8 cellular contexts compared by ENCODE assay signal in the genomic region with DNA sequence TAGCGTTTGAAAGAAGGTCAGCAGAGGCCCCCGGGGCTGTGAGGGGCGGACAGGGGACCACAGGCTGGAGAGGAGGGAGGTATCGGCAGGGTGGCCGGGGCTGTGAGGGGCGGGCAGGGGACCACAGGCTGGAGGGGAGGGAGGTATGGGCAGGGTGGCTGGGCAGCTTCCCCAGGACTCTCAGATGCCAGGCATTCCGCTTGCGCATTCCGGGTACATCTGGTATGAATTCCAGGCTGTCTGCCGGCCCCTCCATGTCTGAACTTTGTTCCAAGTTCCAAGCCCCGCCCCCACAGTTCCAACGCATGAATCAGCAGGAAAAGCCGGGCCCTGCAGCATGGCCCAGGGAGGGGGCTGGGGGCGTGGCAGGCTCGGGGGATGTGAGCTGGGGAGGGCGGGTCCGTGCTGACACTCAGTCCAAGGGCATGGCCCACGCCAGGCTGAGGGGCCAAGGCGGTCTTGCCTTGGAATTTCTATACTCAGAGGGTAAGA. TPM values are rescaled to one million over a fixed set of nuclear protein-coding genes. Genes with fewer than 3 reads are reported as not detected.
DNase-seq lines count a peak whose midpoint lies in the region; ATAC-seq and TF ChIP-seq lines count a peak whose summit lies in the region.

No MANE protein-coding gene starts in this region.

- no peaks in the 10 kb centered on the region for H3K9me3 ChIP-seq in smooth muscle cell (replicated peaks; ENCODE audit: low read depth)

- peak; percentile 13 for ATAC-seq in GM23338
- ATAC-seq in left colon: peak; percentile 41
- no peak for ATAC-seq in GM19328 (IDR thresholded peaks at IDR 0.05; ENCODE audit: unreplicated experiment)
- ATAC-seq in HG03175 (IDR thresholded peaks at IDR 0.05; ENCODE audit: unreplicated experiment): no peak

- H3K9ac ChIP-seq in smooth muscle cell (ENCODE audit: low read depth): peak overlapping the region; percentile 100

- DNase-seq in GM23338 (ENCODE audit: low spot score): peak; percentile 99
- peak; percentile 35 for DNase-seq in SHP77 treated with DMSO at 0.1 percent for 48 hours (lab: John Stamatoyannopoulos, UW)
- DNase-seq in left colon: peak; percentile 99
- DNase-seq in smooth muscle cell (lab: John Stamatoyannopoulos, UW; ENCODE audit: unreplicated experiment): peak; percentile 91

- peak overlapping the region; percentile 84 for H3K27ac Mint-ChIP-seq in GM23338
- H3K27ac Mint-ChIP-seq in dendritic cell treated with granulocyte-macrophage colony-stimulating factor and Interleukin-4, amounts not matched to agents 40 ng/mL and 50 ng/mL, for 4 days: peak overlapping the region; percentile 99

- H3K9me2 ChIP-seq in GM23338 (ENCODE audit: insufficient read depth): no peaks in the 10 kb centered on the region

- peaks cover 14% of the 10 kb centered on the region; the same call in 2 of the 3 replicates for H3K36me3 Mint-ChIP-seq in GM23338 (ENCODE audit: low read depth)
- H3K36me3 Mint-ChIP-seq in dendritic cell treated with granulocyte-macrophage colony-stimulating factor and Interleukin-4, amounts not matched to agents 40 ng/mL and 50 ng/mL, for 4 days (ENCODE audit: low read depth): peaks cover 73% of the 10 kb centered on the region

- peak overlapping the region; percentile 94 for H3K4me3 Mint-ChIP-seq in GM23338
- H3K4me3 Mint-ChIP-seq in dendritic cell treated with granulocyte-macrophage colony-stimulating factor and Interleukin-4, amounts not matched to agents 40 ng/mL and 50 ng/mL, for 4 days: peak overlapping the region; percentile 99

- peaks cover 3% of the 10 kb centered on the region; the same call in 1 of the 2 replicates for H3F3A ChIP-seq in GM23338 (replicated peaks; ENCODE audit: low read depth)
- peaks cover 40% of the 10 kb centered on the region for H3F3A ChIP-seq in smooth muscle cell (ENCODE audit: low read depth)

- H2AFZ ChIP-seq in ACC112 (ENCODE audit: low read length, unreplicated experiment) (no peak overlapping the region), GM23338 (0 out of 2 replicates have a peak overlapping the region, but pooled peaks have one; percentile 34), smooth muscle cell (ENCODE audit: low read depth) (no peak overlapping the region)

- H3K79me2 ChIP-seq in ACC112 (ENCODE audit: control insufficient read depth, insufficient read depth, low read length, unreplicated experiment) (peaks cover 41% of the 10 kb centered on the region), GM23338 (replicated peaks; ENCODE audit: insufficient read depth) (no peaks in the 10 kb centered on the region), smooth muscle cell (ENCODE audit: low read depth) (peaks cover 52% of the 10 kb centered on the region)

- H3K27me3 ChIP-seq in ACC112 (ENCODE audit: insufficient read depth, low read length): no peaks in the 10 kb centered on the region
- H3K27me3 ChIP-seq in GM23338 (ENCODE audit: insufficient read depth): no peaks in the 10 kb centered on the region
- H3K27me3 ChIP-seq in smooth muscle cell (ENCODE audit: low read depth): no peaks in the 10 kb centered on the region

- 2% methylated on average over 10 of the region's 19 CpGs for WGBS in smooth muscle cell (ENCODE audit: low lambda C conversion rate)

- TF ChIP-seq CTCF in GM23338 (conservative IDR thresholded peaks at IDR 0.05; ENCODE audit: low read depth in 2 of 2) (no peak), smooth muscle cell (IDR thresholded peaks at IDR 0.05; ENCODE audit: borderline replicate concordance, insufficient read depth, poor library complexity, severe bottlenecking) (no peak)

- H3K4me3 ChIP-seq in ACC112 (ENCODE audit: low read depth, low read length) (peak overlapping the region; percentile 95), GM23338 (peak overlapping the region; percentile 83), smooth muscle cell (peak overlapping the region; percentile 97)

- no peaks in the 10 kb centered on the region for H4K20me1 ChIP-seq in GM23338 (replicated peaks; ENCODE audit: insufficient read depth)
- H4K20me1 ChIP-seq in smooth muscle cell (ENCODE audit: low read depth): peaks cover 57% of the 10 kb centered on the region

- intact Hi-C loops in dendritic cell treated with granulocyte-macrophage colony-stimulating factor and Interleukin-4, amounts not matched to agents 40 ng/mL and 50 ng/mL, for 4 days (cut with micrococcal nuclease): loop anchor here (5.0 kb wide), 1 partner anchor 47 kb away; no protein-coding TSS in a partner anchor
- intact Hi-C loops in left colon (cut with DNase I, micrococcal nuclease): no loop called here

- no peaks in the 10 kb centered on the region for H3K9me3 Mint-ChIP-seq in GM23338
- H3K9me3 Mint-ChIP-seq in dendritic cell treated with granulocyte-macrophage colony-stimulating factor and Interleukin-4, amounts not matched to agents 40 ng/mL and 50 ng/mL, for 4 days: no peaks in the 10 kb centered on the region

- peaks cover 37% of the 10 kb centered on the region for H3K4me1 Mint-ChIP-seq in GM23338
- peaks cover 64% of the 10 kb centered on the region for H3K4me1 Mint-ChIP-seq in dendritic cell treated with granulocyte-macrophage colony-stimulating factor and Interleukin-4, amounts not matched to agents 40 ng/mL and 50 ng/mL, for 4 days (ENCODE audit: low read depth)

- H3K27ac ChIP-seq in ACC112 (ENCODE audit: low read depth, low read length) (peak overlapping the region; percentile 97), GM23338 (ENCODE audit: low read depth) (peak overlapping the region; percentile 92), smooth muscle cell (ENCODE audit: low read depth) (peak overlapping the region; percentile 99)

- peaks cover 29% of the 10 kb centered on the region for H3K36me3 ChIP-seq in ACC112 (ENCODE audit: insufficient read depth, low read length)
- no peaks in the 10 kb centered on the region for H3K36me3 ChIP-seq in GM23338 (ENCODE audit: insufficient read depth)
- no peaks in the 10 kb centered on the region for H3K36me3 ChIP-seq in smooth muscle cell (ENCODE audit: low read depth)

- H3K4me1 ChIP-seq in ACC112 (ENCODE audit: control insufficient read depth, insufficient read depth, low read length, unreplicated experiment) (peaks cover 48% of the 10 kb centered on the region), GM23338 (ENCODE audit: insufficient read depth) (peaks cover 19% of the 10 kb centered on the region), smooth muscle cell (ENCODE audit: low read depth) (peaks cover 32% of the 10 kb centered on the region)

- H3K4me2 ChIP-seq in GM23338 (peak overlapping the region; percentile 99), smooth muscle cell (peak overlapping the region; percentile 99)

- peaks cover 34% of the 10 kb centered on the region for H3K27me3 Mint-ChIP-seq in GM23338 (ENCODE audit: insufficient read depth, low read depth, poor library complexity)
- no peaks in the 10 kb centered on the region for H3K27me3 Mint-ChIP-seq in dendritic cell treated with granulocyte-macrophage colony-stimulating factor and Interleukin-4, amounts not matched to agents 40 ng/mL and 50 ng/mL, for 4 days

RNA-seq across cellular contexts. Expression of a gene that starts 4.4 kb away (rescaled TPM):
- total RNA-seq in GM23338 (2014; rRNA removed; shearing (Covaris generic)): 0.58 and 1.4 TPM in 2 replicates
- 0.64 and 0.70 TPM in 2 replicates for polyA plus RNA-seq in GM23338 (2016; fragmentation: Nextera tagmentation; extraction: Ambion mirVana)
- 10 to 100 TPM; 33.1 to 50.7 TPM for total RNA-seq in left colon
- total RNA-seq in smooth muscle cell: 2.5 and 3.4 TPM in 2 replicates
- 1.9 and 3.6 TPM in 2 replicates for polyA plus RNA-seq in smooth muscle cell

RNA-seq across cellular contexts. Expression of a gene that starts 10.0 kb away (rescaled TPM):
- 14.5 and 17.6 TPM in 2 replicates for total RNA-seq in GM23338 (2014; rRNA removed; shearing (Covaris generic))
- polyA plus RNA-seq in GM23338 (2016; fragmentation: Nextera tagmentation; extraction: Ambion mirVana): 3.5 and 3.7 TPM in 2 replicates
- total RNA-seq in left colon: 10 to 100 TPM; 16.1 to 23.4 TPM
- total RNA-seq in smooth muscle cell: 5.6 and 5.7 TPM in 2 replicates
- 9.7 TPM in 2 replicates for polyA plus RNA-seq in smooth muscle cell

RNA-seq across cellular contexts. Expression of a gene that starts 28.1 kb away (rescaled TPM):
- total RNA-seq in GM23338 (2014; rRNA removed; shearing (Covaris generic)): 0.47 and 0.66 TPM in 2 replicates
- polyA plus RNA-seq in GM23338 (2016; fragmentation: Nextera tagmentation; extraction: Ambion mirVana): 1.2 and 1.5 TPM in 2 replicates
- total RNA-seq in left colon: 1 to 10 TPM; 1.4 to 2.7 TPM
- total RNA-seq in smooth muscle cell: 0.18 and 0.36 TPM in 2 replicates
- 0.22 and 0.66 TPM in 2 replicates for polyA plus RNA-seq in smooth muscle cell

RNA-seq across cellular contexts. Expression of a gene that starts 29.9 kb away (rescaled TPM):
- 231 and 246 TPM in 2 replicates for total RNA-seq in GM23338 (2014; rRNA removed; shearing (Covaris generic))
- polyA plus RNA-seq in GM23338 (2016; fragmentation: Nextera tagmentation; extraction: Ambion mirVana): 175 and 178 TPM in 2 replicates
- 100 to 1,000 TPM; 162 to 204 TPM for total RNA-seq in left colon
- total RNA-seq in smooth muscle cell: 99.7 and 111 TPM in 2 replicates
- 129 and 135 TPM in 2 replicates for polyA plus RNA-seq in smooth muscle cell

RNA-seq across cellular contexts. Expression of a gene that starts 47.3 kb away (rescaled TPM):
- 40.7 and 41.4 TPM in 2 replicates for total RNA-seq in GM23338 (2014; rRNA removed; shearing (Covaris generic))
- polyA plus RNA-seq in GM23338 (2016; fragmentation: Nextera tagmentation; extraction: Ambion mirVana): 22.1 and 24.4 TPM in 2 replicates
- 10 to 100 TPM; 33.3 to 60.6 TPM for total RNA-seq in left colon
- 645 and 778 TPM in 2 replicates for total RNA-seq in smooth muscle cell
- polyA plus RNA-seq in smooth muscle cell: 370 and 498 TPM in 2 replicates

Comparison
In these comparisons a context has a peak if more than half of its experiments do, and no peak if none do; other contexts are left out.
1. ATAC-seq: peak in GM23338 (single experiment) and left colon (single experiment); none in GM19328 (single experiment) and HG03175 (single experiment).
2. DNase-seq: peak in every context shown above with its lines; median percentile 99 in GM23338; 99 in left colon; 91 in smooth muscle cell; 35 in SHP77 treated with DMSO at 0.1 percent for 48 hours.
3. Peak in every context shown above with its lines, with median percentiles within 50 percentile points of each other: H3K27ac ChIP-seq and H3K4me3 ChIP-seq.